ENCODE assay signal across 1 cellular context in genomic region chr19:2014731-2015610, GRCh38.
TF ChIP-seq lines count a peak whose summit lies in the region.

No MANE protein-coding gene starts in this region.

TF ChIP-seq in HEK293, 187 proteins besides CTCF, POLR2A, EP300 and RAD21 (continued from another document):
- no peak for TF ChIP-seq ZNF473 (tag by site-specific recombination; IDR thresholded peaks at IDR 0.05)
- no peak for TF ChIP-seq ZNF174 (tag by site-specific recombination; IDR thresholded peaks at IDR 0.05)
- no peak for TF ChIP-seq OVOL3 (tag by site-specific recombination; IDR thresholded peaks at IDR 0.05)
- no peak for TF ChIP-seq ZNF660 (tag by site-specific recombination; IDR thresholded peaks at IDR 0.05)
- peak; percentile 73; the same call in 1 of the 2 replicates for TF ChIP-seq ZBTB7A (tag by site-specific recombination; IDR thresholded peaks at IDR 0.05; ENCODE audit: low read depth)
- no peak for TF ChIP-seq ZFP3 (tag by site-specific recombination; IDR thresholded peaks at IDR 0.05; ENCODE audit: low read depth)
- TF ChIP-seq SETDB1 (IDR thresholded peaks at IDR 0.05; ENCODE audit: insufficient read length, low read length), result no peak
- TF ChIP-seq ZNF670 (tag by site-specific recombination; IDR thresholded peaks at IDR 0.05; ENCODE audit: low read depth), result no peak
- no peak for TF ChIP-seq ZNF664 (tag by site-specific recombination; IDR thresholded peaks at IDR 0.05)
- peak; percentile 37; the same call in 1 of the 2 replicates for TF ChIP-seq ZBTB48 (tag by site-specific recombination; IDR thresholded peaks at IDR 0.05)
- TF ChIP-seq ZNF132 (tag by site-specific recombination; IDR thresholded peaks at IDR 0.05; ENCODE audit: borderline replicate concordance), result no peak
- TF ChIP-seq SP3 (tag by site-specific recombination; IDR thresholded peaks at IDR 0.05), result no peak
- TF ChIP-seq WT1 (tag by site-specific recombination; IDR thresholded peaks at IDR 0.05), result no peak
- TF ChIP-seq HOXD13 (CRISPR knock-in tag; IDR thresholded peaks at IDR 0.05; ENCODE audit: borderline replicate concordance), result no peak
- no peak for TF ChIP-seq YY1 (tag by site-specific recombination; IDR thresholded peaks at IDR 0.05)
- no peak for TF ChIP-seq ZNF629 (tag by site-specific recombination; IDR thresholded peaks at IDR 0.05)
- 0 out of 2 replicates have a peak, but pooled peaks have one; percentile 15 for TF ChIP-seq KLF1 (tag by site-specific recombination; IDR thresholded peaks at IDR 0.05)
- no peak for TF ChIP-seq ZBTB17 (tag by site-specific recombination; IDR thresholded peaks at IDR 0.05)
- TF ChIP-seq MZF1 (tag by site-specific recombination; IDR thresholded peaks at IDR 0.05; ENCODE audit: borderline replicate concordance), result no peak
- no peak for TF ChIP-seq ZIC2 (tag by site-specific recombination; IDR thresholded peaks at IDR 0.05)
- TF ChIP-seq, protein P1, sequence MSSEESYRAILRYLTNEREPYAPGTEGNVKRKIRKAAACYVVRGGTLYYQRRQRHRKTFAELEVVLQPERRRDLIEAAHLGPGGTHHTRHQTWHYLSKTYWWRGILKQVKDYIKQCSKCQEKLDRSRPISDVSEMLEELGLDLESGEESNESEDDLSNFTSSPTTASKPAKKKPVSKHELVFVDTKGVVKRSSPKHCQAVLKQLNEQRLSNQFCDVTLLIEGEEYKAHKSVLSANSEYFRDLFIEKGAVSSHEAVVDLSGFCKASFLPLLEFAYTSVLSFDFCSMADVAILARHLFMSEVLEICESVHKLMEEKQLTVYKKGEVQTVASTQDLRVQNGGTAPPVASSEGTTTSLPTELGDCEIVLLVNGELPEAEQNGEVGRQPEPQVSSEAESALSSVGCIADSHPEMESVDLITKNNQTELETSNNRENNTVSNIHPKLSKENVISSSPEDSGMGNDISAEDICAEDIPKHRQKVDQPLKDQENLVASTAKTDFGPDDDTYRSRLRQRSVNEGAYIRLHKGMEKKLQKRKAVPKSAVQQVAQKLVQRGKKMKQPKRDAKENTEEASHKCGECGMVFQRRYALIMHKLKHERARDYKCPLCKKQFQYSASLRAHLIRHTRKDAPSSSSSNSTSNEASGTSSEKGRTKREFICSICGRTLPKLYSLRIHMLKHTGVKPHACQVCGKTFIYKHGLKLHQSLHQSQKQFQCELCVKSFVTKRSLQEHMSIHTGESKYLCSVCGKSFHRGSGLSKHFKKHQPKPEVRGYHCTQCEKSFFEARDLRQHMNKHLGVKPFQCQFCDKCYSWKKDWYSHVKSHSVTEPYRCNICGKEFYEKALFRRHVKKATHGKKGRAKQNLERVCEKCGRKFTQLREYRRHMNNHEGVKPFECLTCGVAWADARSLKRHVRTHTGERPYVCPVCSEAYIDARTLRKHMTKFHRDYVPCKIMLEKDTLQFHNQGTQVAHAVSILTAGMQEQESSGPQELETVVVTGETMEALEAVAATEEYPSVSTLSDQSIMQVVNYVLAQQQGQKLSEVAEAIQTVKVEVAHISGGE (tag by site-specific recombination; conservative IDR thresholded peaks at IDR 0.05; ENCODE audit: low read depth), result no peak
- no peak for TF ChIP-seq ZNF777 (tag by site-specific recombination; IDR thresholded peaks at IDR 0.05; ENCODE audit: borderline replicate concordance)
- no peak for TF ChIP-seq ZFP69B (tag by site-specific recombination; IDR thresholded peaks at IDR 0.05)
- TF ChIP-seq OSR2 (tag by site-specific recombination; IDR thresholded peaks at IDR 0.05), result no peak
- TF ChIP-seq TRIM28 (IDR thresholded peaks at IDR 0.05; ENCODE audit: borderline replicate concordance, low read length), result no peak
- TF ChIP-seq, protein P2, sequence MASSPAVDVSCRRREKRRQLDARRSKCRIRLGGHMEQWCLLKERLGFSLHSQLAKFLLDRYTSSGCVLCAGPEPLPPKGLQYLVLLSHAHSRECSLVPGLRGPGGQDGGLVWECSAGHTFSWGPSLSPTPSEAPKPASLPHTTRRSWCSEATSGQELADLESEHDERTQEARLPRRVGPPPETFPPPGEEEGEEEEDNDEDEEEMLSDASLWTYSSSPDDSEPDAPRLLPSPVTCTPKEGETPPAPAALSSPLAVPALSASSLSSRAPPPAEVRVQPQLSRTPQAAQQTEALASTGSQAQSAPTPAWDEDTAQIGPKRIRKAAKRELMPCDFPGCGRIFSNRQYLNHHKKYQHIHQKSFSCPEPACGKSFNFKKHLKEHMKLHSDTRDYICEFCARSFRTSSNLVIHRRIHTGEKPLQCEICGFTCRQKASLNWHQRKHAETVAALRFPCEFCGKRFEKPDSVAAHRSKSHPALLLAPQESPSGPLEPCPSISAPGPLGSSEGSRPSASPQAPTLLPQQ (tag by site-specific recombination; IDR thresholded peaks at IDR 0.05), result no peak
- no peak for TF ChIP-seq GLIS1 (tag by site-specific recombination; IDR thresholded peaks at IDR 0.05)
- no peak for TF ChIP-seq ZNF544 (tag by site-specific recombination; IDR thresholded peaks at IDR 0.05)
- peak; percentile 59 for TF ChIP-seq ZBTB20 (tag by site-specific recombination; IDR thresholded peaks at IDR 0.05)
- peak; percentile 13; the same call in 1 of the 2 replicates for TF ChIP-seq KLF8 (tag by site-specific recombination; IDR thresholded peaks at IDR 0.05)
- TF ChIP-seq ZNF48 (tag by site-specific recombination; IDR thresholded peaks at IDR 0.05), result no peak
- 0 out of 2 replicates have a peak, but pooled peaks have one; percentile 23 for TF ChIP-seq ZSCAN23 (tag by site-specific recombination; IDR thresholded peaks at IDR 0.05)
- TF ChIP-seq FEZF1 (tag by site-specific recombination; IDR thresholded peaks at IDR 0.05), result no peak
- TF ChIP-seq ZNF701 (tag by site-specific recombination; IDR thresholded peaks at IDR 0.05), result no peak
- no peak for TF ChIP-seq ZNF350 (tag by site-specific recombination; IDR thresholded peaks at IDR 0.05)
- TF ChIP-seq ZNF555 (tag by site-specific recombination; conservative IDR thresholded peaks at IDR 0.05), result no peak
- no peak for TF ChIP-seq PRDM1 (tag by site-specific recombination; IDR thresholded peaks at IDR 0.05)
- no peak for TF ChIP-seq ZNF785 (tag by site-specific recombination; IDR thresholded peaks at IDR 0.05)
- no peak for TF ChIP-seq SP7 (tag by site-specific recombination; IDR thresholded peaks at IDR 0.05)
- TF ChIP-seq ZFP41 (tag by site-specific recombination; IDR thresholded peaks at IDR 0.05; ENCODE audit: borderline replicate concordance), result no peak
- no peak for TF ChIP-seq ZNF335 (tag by site-specific recombination; conservative IDR thresholded peaks at IDR 0.05)
- no peak for TF ChIP-seq ZNF366 (tag by site-specific recombination; conservative IDR thresholded peaks at IDR 0.05)
- TF ChIP-seq, protein P3, sequence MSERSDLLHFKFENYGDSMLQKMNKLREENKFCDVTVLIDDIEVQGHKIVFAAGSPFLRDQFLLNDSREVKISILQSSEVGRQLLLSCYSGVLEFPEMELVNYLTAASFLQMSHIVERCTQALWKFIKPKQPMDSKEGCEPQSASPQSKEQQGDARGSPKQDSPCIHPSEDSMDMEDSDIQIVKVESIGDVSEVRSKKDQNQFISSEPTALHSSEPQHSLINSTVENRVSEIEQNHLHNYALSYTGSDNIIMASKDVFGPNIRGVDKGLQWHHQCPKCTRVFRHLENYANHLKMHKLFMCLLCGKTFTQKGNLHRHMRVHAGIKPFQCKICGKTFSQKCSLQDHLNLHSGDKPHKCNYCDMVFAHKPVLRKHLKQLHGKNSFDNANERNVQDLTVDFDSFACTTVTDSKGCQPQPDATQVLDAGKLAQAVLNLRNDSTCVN (tag by site-specific recombination; optimal IDR thresholded peaks at IDR 0.05), result peak; percentile 59
- TF ChIP-seq, protein P4, sequence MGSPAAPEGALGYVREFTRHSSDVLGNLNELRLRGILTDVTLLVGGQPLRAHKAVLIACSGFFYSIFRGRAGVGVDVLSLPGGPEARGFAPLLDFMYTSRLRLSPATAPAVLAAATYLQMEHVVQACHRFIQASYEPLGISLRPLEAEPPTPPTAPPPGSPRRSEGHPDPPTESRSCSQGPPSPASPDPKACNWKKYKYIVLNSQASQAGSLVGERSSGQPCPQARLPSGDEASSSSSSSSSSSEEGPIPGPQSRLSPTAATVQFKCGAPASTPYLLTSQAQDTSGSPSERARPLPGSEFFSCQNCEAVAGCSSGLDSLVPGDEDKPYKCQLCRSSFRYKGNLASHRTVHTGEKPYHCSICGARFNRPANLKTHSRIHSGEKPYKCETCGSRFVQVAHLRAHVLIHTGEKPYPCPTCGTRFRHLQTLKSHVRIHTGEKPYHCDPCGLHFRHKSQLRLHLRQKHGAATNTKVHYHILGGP (tag by site-specific recombination; IDR thresholded peaks at IDR 0.05), result no peak
- TF ChIP-seq, protein P5, sequence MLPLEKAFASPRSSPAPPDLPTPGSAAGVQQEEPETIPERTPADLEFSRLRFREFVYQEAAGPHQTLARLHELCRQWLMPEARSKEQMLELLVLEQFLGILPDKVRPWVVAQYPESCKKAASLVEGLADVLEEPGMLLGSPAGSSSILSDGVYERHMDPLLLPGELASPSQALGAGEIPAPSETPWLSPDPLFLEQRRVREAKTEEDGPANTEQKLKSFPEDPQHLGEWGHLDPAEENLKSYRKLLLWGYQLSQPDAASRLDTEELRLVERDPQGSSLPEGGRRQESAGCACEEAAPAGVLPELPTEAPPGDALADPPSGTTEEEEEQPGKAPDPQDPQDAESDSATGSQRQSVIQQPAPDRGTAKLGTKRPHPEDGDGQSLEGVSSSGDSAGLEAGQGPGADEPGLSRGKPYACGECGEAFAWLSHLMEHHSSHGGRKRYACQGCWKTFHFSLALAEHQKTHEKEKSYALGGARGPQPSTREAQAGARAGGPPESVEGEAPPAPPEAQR (tag by site-specific recombination; IDR thresholded peaks at IDR 0.05), result no peak
- no peak for TF ChIP-seq IKZF3 (tag by site-specific recombination; IDR thresholded peaks at IDR 0.05)
- TF ChIP-seq SCRT2 (tag by site-specific recombination; IDR thresholded peaks at IDR 0.05), result no peak
